ENCODE assay signal across 8 cellular contexts in the genomic region with DNA sequence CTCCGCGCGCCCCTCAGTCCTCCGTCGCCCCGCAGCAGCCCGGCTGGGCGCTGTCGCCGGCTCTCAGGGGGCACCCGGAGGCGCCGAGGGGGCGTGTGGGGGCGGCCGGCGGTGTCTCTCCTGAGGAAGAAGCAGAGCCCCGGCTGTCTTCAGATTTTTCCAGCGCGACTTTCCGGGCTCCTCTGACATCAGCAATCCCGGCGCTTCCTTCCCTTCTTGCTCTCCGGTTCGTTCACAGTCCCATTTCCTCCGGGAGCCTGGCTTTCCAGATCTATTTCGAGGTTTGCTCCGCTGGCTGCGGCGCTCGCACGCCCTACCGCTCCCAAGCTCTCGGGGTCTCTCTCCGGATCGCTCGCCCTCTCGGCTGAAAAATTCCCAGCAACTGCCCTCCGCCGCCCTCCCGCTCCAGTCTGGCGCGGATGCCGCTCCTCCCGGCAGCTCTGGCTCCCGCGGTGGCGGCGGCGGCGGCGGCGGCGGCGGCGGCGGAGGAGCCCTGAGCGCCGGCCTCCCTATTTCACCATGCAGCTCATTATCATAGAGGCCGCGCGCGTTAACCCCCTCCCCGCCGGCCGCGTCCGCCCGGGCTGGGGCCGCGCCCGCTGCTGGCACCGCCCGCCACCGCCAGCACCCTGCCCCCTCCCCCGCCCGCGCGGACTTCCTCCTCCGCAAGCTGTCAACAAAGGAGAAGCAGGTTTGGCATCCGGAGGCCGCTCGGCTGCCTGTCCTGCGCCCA. TPM values are rescaled to one million over a fixed set of nuclear protein-coding genes. Genes with fewer than 3 reads are reported as not detected.
DNase-seq lines count a peak whose midpoint lies in the region; ATAC-seq, FAIRE-seq and TF ChIP-seq lines count a peak whose summit lies in the region.

A gene with protein sequence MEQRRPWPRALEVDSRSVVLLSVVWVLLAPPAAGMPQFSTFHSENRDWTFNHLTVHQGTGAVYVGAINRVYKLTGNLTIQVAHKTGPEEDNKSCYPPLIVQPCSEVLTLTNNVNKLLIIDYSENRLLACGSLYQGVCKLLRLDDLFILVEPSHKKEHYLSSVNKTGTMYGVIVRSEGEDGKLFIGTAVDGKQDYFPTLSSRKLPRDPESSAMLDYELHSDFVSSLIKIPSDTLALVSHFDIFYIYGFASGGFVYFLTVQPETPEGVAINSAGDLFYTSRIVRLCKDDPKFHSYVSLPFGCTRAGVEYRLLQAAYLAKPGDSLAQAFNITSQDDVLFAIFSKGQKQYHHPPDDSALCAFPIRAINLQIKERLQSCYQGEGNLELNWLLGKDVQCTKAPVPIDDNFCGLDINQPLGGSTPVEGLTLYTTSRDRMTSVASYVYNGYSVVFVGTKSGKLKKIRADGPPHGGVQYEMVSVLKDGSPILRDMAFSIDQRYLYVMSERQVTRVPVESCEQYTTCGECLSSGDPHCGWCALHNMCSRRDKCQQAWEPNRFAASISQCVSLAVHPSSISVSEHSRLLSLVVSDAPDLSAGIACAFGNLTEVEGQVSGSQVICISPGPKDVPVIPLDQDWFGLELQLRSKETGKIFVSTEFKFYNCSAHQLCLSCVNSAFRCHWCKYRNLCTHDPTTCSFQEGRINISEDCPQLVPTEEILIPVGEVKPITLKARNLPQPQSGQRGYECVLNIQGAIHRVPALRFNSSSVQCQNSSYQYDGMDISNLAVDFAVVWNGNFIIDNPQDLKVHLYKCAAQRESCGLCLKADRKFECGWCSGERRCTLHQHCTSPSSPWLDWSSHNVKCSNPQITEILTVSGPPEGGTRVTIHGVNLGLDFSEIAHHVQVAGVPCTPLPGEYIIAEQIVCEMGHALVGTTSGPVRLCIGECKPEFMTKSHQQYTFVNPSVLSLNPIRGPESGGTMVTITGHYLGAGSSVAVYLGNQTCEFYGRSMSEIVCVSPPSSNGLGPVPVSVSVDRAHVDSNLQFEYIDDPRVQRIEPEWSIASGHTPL (N-terminal part only) (minus strand): TSS at position 534 of the 733 bp plus-strand sequence. CDS start 26,462 bp downstream, outside the sequence.

- H3K79me2 ChIP-seq in neural cell (replicated peaks; ENCODE audit: insufficient read depth, low read length), result peaks cover 47% of the 10 kb centered on the region

- H2AFZ ChIP-seq in neural cell (ENCODE audit: low read depth, low read length), result peak within 1 kb of the TSS; percentile 51

- H3K27ac ChIP-seq in foreskin keratinocyte (peak within 1 kb of the TSS; percentile 51), neural cell (ENCODE audit: low read length) (peak within 1 kb of the TSS; percentile 92), suprapubic skin (peak within 1 kb of the TSS; percentile 85)

- peak; percentile 36 for DNase-seq in GM18507 (ENCODE audit: extremely low spot score, insufficient read length, low read depth)
- peak; percentile 38 for DNase-seq in LNCaP clone FGC (ENCODE audit: low read depth)
- DNase-seq in SIG-M5 (lab: John Stamatoyannopoulos, UW), result peak; percentile 41
- DNase-seq in activated naive CD4-positive, alpha-beta T cell treated with Interleukin-2 at 50 U/mL for 16 hours, result peak; percentile 67
- DNase-seq in foreskin keratinocyte, result peak in 1 of 2 donors; percentile 66
- peak; percentile 76 to 93 for DNase-seq in suprapubic skin (ENCODE audit: low spot score in 2 of 2)

- under 1% methylated on average over 34 of the region's 84 CpGs for WGBS in suprapubic skin

- no peaks in the 10 kb centered on the region for H3F3A ChIP-seq in neural cell (ENCODE audit: insufficient read depth, low read length, poor library complexity, severe bottlenecking)

- H4K20me1 ChIP-seq in neural cell (ENCODE audit: insufficient read depth), result peaks cover 6% of the 10 kb centered on the region

- no peaks in the 10 kb centered on the region for H3K9me2 ChIP-seq in neural cell (ENCODE audit: insufficient read depth, low read length)

- H3K9me3 ChIP-seq in neural cell (ENCODE audit: low read length) (no peaks in the 10 kb centered on the region), suprapubic skin (no peaks in the 10 kb centered on the region)

- TF ChIP-seq CTCF in LNCaP clone FGC (IDR thresholded peaks at IDR 0.05; ENCODE audit: control insufficient read depth, extremely low read depth, insufficient read depth) (no peak), foreskin keratinocyte (conservative IDR thresholded peaks at IDR 0.05) (no peak), neural cell (IDR thresholded peaks at IDR 0.05; ENCODE audit: poor library complexity, severe bottlenecking) (no peak), suprapubic skin (IDR thresholded peaks at IDR 0.05) (no peak)

- TF ChIP-seq POLR2A in suprapubic skin (IDR thresholded peaks at IDR 0.05), result no peak

- H3K4me1 ChIP-seq in foreskin keratinocyte (peaks cover 6% of the 10 kb centered on the region), suprapubic skin (peaks cover 47% of the 10 kb centered on the region)

- no peak for FAIRE-seq in GM18507 (lab: Jason Lieb, UNC)

- H3K4me3 ChIP-seq in LNCaP clone FGC (ENCODE audit: low read depth, low read length) (peak within 1 kb of the TSS; percentile 46), neural cell (ENCODE audit: low read length) (peak within 1 kb of the TSS; percentile 95), suprapubic skin (peak within 1 kb of the TSS; percentile 85)

- TF ChIP-seq EP300 in neural cell (conservative IDR thresholded peaks at IDR 0.05; ENCODE audit: poor library complexity, severe bottlenecking) (peak; percentile 47), suprapubic skin (IDR thresholded peaks at IDR 0.05) (no peak)

- peak; percentile 74 for ATAC-seq in foreskin keratinocyte
- ATAC-seq in HG03442 (IDR thresholded peaks at IDR 0.05; ENCODE audit: unreplicated experiment), result no peak

- peak within 1 kb of the TSS; percentile 79 for H3K4me2 ChIP-seq in neural cell (ENCODE audit: low read length)

- H3K36me3 ChIP-seq in neural cell (ENCODE audit: insufficient read depth, low read length) (no peaks in the 10 kb centered on the region), suprapubic skin (no peaks in the 10 kb centered on the region)

- TF ChIP-seq RAD21 in neural cell (conservative IDR thresholded peaks at IDR 0.05), result peak; percentile 45

- H3K9ac ChIP-seq in neural cell (ENCODE audit: low read length), result peak within 1 kb of the TSS; percentile 95

- H3K27me3 ChIP-seq in foreskin keratinocyte (peaks cover 3% of the 10 kb centered on the region), neural cell (ENCODE audit: insufficient read depth, low read depth, low read length) (no peaks in the 10 kb centered on the region), suprapubic skin (no peaks in the 10 kb centered on the region)

TF ChIP-seq in neural cell, 6 proteins besides CTCF, POLR2A, EP300 and RAD21:
- TF ChIP-seq SMC3 (conservative IDR thresholded peaks at IDR 0.05; ENCODE audit: poor library complexity) (peak; percentile 55), MXI1 (conservative IDR thresholded peaks at IDR 0.05; ENCODE audit: poor library complexity, severe bottlenecking) (peak; percentile 24), TAF1 (IDR thresholded peaks at IDR 0.05; ENCODE audit: low read depth) (peak; percentile 74), EZH2 (IDR thresholded peaks at IDR 0.05; ENCODE audit: borderline replicate concordance, insufficient read depth, low read length, poor library complexity, severe bottlenecking) (no peak), POLR2AphosphoS5 (IDR thresholded peaks at IDR 0.05) (peak; percentile 75)
- TF ChIP-seq, protein P1, sequence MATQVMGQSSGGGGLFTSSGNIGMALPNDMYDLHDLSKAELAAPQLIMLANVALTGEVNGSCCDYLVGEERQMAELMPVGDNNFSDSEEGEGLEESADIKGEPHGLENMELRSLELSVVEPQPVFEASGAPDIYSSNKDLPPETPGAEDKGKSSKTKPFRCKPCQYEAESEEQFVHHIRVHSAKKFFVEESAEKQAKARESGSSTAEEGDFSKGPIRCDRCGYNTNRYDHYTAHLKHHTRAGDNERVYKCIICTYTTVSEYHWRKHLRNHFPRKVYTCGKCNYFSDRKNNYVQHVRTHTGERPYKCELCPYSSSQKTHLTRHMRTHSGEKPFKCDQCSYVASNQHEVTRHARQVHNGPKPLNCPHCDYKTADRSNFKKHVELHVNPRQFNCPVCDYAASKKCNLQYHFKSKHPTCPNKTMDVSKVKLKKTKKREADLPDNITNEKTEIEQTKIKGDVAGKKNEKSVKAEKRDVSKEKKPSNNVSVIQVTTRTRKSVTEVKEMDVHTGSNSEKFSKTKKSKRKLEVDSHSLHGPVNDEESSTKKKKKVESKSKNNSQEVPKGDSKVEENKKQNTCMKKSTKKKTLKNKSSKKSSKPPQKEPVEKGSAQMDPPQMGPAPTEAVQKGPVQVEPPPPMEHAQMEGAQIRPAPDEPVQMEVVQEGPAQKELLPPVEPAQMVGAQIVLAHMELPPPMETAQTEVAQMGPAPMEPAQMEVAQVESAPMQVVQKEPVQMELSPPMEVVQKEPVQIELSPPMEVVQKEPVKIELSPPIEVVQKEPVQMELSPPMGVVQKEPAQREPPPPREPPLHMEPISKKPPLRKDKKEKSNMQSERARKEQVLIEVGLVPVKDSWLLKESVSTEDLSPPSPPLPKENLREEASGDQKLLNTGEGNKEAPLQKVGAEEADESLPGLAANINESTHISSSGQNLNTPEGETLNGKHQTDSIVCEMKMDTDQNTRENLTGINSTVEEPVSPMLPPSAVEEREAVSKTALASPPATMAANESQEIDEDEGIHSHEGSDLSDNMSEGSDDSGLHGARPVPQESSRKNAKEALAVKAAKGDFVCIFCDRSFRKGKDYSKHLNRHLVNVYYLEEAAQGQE (IDR thresholded peaks at IDR 0.05; ENCODE audit: borderline replicate concordance), result peak; percentile 89
TF ChIP-seq in neural cell: peak in this region for 5.

RNA-seq across cellular contexts. Expression of the gene that starts here (rescaled TPM):
- total RNA-seq in foreskin keratinocyte, result 18.9 and 20.6 TPM in 2 replicates
- 6.7 and 8.2 TPM in 2 replicates for polyA plus RNA-seq in foreskin keratinocyte
- 30.6 and 48.6 TPM in 2 replicates for polyA plus RNA-seq in neural cell
- polyA minus RNA-seq in neural cell, result 129 and 143 TPM in 2 replicates
- total RNA-seq in suprapubic skin, result 10 to 100 TPM; 35.3 to 53.9 (median 45.7) TPM
